ENCODE assay signal across 1 cellular context in the genomic region with DNA sequence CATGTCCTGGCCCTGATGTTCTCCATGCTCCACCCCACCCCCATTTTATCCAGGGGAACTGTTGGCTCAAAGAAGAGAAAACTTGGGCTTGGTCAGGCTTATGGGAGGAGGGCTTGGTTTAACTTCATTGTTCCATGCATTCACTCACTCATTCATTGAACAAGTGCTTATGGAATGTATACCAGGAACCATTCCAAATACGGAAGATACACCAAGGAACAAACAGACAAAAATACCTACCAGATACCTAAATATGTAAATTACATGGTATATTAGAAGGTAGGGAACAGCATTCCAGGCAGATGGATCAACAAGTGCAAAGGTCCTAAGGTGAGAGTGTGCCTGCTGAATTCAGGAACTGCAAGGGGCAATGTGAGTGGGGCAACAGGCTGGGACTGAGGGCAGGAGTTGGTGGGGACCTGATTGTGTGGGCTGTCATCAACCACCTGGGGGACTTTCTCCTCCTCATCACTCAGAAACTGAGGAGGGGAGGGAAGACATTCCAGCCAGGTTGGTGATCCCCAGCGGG.
A peak's percentile ranks its signal among the peaks of the same experiment; 100 is the strongest.
TF ChIP-seq lines count a peak whose summit lies in the region.

No MANE protein-coding gene starts in this region.

TF ChIP-seq in GM23338, 12 proteins besides CTCF, POLR2A, EP300 and RAD21:
- TF ChIP-seq REST (IDR thresholded peaks at IDR 0.05; ENCODE audit: unreplicated experiment) (no peak), ETS1 (IDR thresholded peaks at IDR 0.05) (no peak), EZH2 (IDR thresholded peaks at IDR 0.05; ENCODE audit: low read depth, unreplicated experiment) (peak; percentile 41)
- TF ChIP-seq, protein P1, sequence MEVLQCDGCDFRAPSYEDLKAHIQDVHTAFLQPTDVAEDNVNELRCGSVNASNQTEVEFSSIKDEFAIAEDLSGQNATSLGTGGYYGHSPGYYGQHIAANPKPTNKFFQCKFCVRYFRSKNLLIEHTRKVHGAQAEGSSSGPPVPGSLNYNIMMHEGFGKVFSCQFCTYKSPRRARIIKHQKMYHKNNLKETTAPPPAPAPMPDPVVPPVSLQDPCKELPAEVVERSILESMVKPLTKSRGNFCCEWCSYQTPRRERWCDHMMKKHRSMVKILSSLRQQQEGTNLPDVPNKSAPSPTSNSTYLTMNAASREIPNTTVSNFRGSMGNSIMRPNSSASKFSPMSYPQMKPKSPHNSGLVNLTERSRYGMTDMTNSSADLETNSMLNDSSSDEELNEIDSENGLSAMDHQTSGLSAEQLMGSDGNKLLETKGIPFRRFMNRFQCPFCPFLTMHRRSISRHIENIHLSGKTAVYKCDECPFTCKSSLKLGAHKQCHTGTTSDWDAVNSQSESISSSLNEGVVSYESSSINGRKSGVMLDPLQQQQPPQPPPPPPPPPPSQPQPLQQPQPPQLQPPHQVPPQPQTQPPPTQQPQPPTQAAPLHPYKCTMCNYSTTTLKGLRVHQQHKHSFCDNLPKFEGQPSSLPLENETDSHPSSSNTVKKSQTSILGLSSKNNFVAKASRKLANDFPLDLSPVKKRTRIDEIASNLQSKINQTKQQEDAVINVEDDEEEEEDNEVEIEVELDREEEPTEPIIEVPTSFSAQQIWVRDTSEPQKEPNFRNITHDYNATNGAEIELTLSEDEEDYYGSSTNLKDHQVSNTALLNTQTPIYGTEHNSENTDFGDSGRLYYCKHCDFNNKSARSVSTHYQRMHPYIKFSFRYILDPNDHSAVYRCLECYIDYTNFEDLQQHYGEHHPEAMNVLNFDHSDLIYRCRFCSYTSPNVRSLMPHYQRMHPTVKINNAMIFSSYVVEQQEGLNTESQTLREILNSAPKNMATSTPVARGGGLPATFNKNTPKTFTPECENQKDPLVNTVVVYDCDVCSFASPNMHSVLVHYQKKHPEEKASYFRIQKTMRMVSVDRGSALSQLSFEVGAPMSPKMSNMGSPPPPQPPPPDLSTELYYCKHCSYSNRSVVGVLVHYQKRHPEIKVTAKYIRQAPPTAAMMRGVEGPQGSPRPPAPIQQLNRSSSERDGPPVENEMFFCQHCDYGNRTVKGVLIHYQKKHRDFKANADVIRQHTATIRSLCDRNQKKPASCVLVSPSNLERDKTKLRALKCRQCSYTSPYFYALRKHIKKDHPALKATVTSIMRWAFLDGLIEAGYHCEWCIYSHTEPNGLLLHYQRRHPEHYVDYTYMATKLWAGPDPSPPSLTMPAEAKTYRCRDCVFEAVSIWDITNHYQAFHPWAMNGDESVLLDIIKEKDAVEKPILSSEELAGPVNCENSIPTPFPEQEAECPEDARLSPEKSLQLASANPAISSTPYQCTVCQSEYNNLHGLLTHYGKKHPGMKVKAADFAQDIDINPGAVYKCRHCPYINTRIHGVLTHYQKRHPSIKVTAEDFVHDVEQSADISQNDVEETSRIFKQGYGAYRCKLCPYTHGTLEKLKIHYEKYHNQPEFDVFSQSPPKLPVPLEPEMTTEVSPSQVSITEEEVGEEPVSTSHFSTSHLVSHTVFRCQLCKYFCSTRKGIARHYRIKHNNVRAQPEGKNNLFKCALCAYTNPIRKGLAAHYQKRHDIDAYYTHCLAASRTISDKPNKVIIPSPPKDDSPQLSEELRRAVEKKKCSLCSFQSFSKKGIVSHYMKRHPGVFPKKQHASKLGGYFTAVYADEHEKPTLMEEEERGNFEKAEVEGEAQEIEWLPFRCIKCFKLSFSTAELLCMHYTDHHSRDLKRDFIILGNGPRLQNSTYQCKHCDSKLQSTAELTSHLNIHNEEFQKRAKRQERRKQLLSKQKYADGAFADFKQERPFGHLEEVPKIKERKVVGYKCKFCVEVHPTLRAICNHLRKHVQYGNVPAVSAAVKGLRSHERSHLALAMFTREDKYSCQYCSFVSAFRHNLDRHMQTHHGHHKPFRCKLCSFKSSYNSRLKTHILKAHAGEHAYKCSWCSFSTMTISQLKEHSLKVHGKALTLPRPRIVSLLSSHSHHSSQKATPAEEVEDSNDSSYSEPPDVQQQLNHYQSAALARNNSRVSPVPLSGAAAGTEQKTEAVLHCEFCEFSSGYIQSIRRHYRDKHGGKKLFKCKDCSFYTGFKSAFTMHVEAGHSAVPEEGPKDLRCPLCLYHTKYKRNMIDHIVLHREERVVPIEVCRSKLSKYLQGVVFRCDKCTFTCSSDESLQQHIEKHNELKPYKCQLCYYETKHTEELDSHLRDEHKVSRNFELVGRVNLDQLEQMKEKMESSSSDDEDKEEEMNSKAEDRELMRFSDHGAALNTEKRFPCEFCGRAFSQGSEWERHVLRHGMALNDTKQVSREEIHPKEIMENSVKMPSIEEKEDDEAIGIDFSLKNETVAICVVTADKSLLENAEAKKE (CRISPR knock-in tag; IDR thresholded peaks at IDR 0.05): no peak
